ENCODE assay signal across 32 cellular contexts in genomic region chr1:191875994-191876393, GRCh38.
"Had no signal": no experiment of that assay in that cellular context is flagged by ENCODE, and none has a peak within 500 bp of the region (broad histone marks: within the 10 kb centered on the region; RNA-seq: fewer than 3 reads in every experiment).

No MANE protein-coding gene starts in this region.

- H3K27ac Mint-ChIP-seq: naive thymus-derived CD8-positive, alpha-beta T cell; natural killer cell treated with Interleukin-12 subunit alpha and Interleukin-12 subunit beta and Interleukin-15 and Interleukin-18, amount 100 ng/mL, for 72 hours; nephron progenitor cell; neural progenitor cell; progenitor cell of endocrine pancreas; stimulated activated memory B cell treated with anti-CD40 and anti-IgM and Interleukin-4, amounts not matched to agents 10 μg/mL and 1 μg/mL and 100 μg/mL, for 72 hours; stimulated activated naive CD8-positive, alpha-beta T cell treated with anti-CD3 and anti-CD28 coated beads, Interleukin-15, amount 100 ng/mL, for 72 hours; type B pancreatic cell had no signal

- H3K4me1 Mint-ChIP-seq: naive thymus-derived CD8-positive, alpha-beta T cell; neural progenitor cell; stimulated activated memory B cell treated with anti-CD40 and anti-IgM and Interleukin-4, amounts not matched to agents 10 μg/mL and 1 μg/mL and 100 μg/mL, for 72 hours; stimulated activated naive CD8-positive, alpha-beta T cell treated with anti-CD3 and anti-CD28 coated beads, Interleukin-15, amount 100 ng/mL, for 72 hours had no signal

- H3K9me3 Mint-ChIP-seq: natural killer cell treated with Interleukin-12 subunit alpha and Interleukin-12 subunit beta and Interleukin-15 and Interleukin-18, amount 100 ng/mL, for 72 hours; nephron progenitor cell; neural progenitor cell; stimulated activated naive CD8-positive, alpha-beta T cell treated with anti-CD3 and anti-CD28 coated beads, Interleukin-15, amount 100 ng/mL, for 72 hours; type B pancreatic cell had no signal

- H3K36me3 Mint-ChIP-seq: naive thymus-derived CD8-positive, alpha-beta T cell; natural killer cell treated with Interleukin-12 subunit alpha and Interleukin-12 subunit beta and Interleukin-15 and Interleukin-18, amount 100 ng/mL, for 72 hours; neural progenitor cell; stimulated activated memory B cell treated with anti-CD40 and anti-IgM and Interleukin-4, amounts not matched to agents 10 μg/mL and 1 μg/mL and 100 μg/mL, for 72 hours; type B pancreatic cell had no signal

- H3K4me1 ChIP-seq: neural progenitor cell, parathyroid adenoma, psoas muscle, right lobe of liver, sigmoid colon, spleen, suprapubic skin, testis, tibial artery, transverse colon, upper lobe of right lung, uterus had no signal

- H3K36me3 ChIP-seq: neural progenitor cell, ovary, right lobe of liver, sigmoid colon, spleen, suprapubic skin, tibial artery, transverse colon, upper lobe of right lung, uterus had no signal

- H3K4me3 Mint-ChIP-seq: naive thymus-derived CD8-positive, alpha-beta T cell; natural killer cell treated with Interleukin-12 subunit alpha and Interleukin-12 subunit beta and Interleukin-15 and Interleukin-18, amount 100 ng/mL, for 72 hours; nephron progenitor cell; neural progenitor cell; stimulated activated memory B cell treated with anti-CD40 and anti-IgM and Interleukin-4, amounts not matched to agents 10 μg/mL and 1 μg/mL and 100 μg/mL, for 72 hours; stimulated activated naive CD8-positive, alpha-beta T cell treated with anti-CD3 and anti-CD28 coated beads, Interleukin-15, amount 100 ng/mL, for 72 hours; type B pancreatic cell had no signal

- H3K27ac ChIP-seq: neural progenitor cell, ovary, parathyroid adenoma, psoas muscle, right lobe of liver, sigmoid colon, spleen, suprapubic skin, testis, tibial artery, transverse colon, upper lobe of right lung, uterus had no signal

- H3K27me3 Mint-ChIP-seq: naive thymus-derived CD8-positive, alpha-beta T cell; natural killer cell treated with Interleukin-12 subunit alpha and Interleukin-12 subunit beta and Interleukin-15 and Interleukin-18, amount 100 ng/mL, for 72 hours; progenitor cell of endocrine pancreas; stimulated activated memory B cell treated with anti-CD40 and anti-IgM and Interleukin-4, amounts not matched to agents 10 μg/mL and 1 μg/mL and 100 μg/mL, for 72 hours; stimulated activated naive CD8-positive, alpha-beta T cell treated with anti-CD3 and anti-CD28 coated beads, Interleukin-15, amount 100 ng/mL, for 72 hours; type B pancreatic cell had no signal

- H3K4me3 ChIP-seq: neural progenitor cell, ovary, psoas muscle, right lobe of liver, sigmoid colon, smooth muscle cell, spleen, suprapubic skin, testis, tibial artery, transverse colon, upper lobe of right lung, uterus had no signal

- H3K27me3 ChIP-seq: neural progenitor cell, ovary, right lobe of liver, sigmoid colon, spleen, suprapubic skin, testis, tibial artery, transverse colon, upper lobe of right lung, uterus had no signal

- DNase-seq: naive thymus-derived CD8-positive, alpha-beta T cell; nephron progenitor cell; occipital lobe; ovary; posterior cingulate gyrus; psoas muscle; right cardiac atrium; right lobe of liver; sigmoid colon; spleen; stimulated activated CD4-positive, alpha-beta T cell treated with anti-CD3 and anti-CD28 coated beads, Interleukin-12 subunit alpha, Interleukin-12 subunit beta, amount 100 ng/mL, for 4 hours; stimulated activated CD4-positive, alpha-beta T cell treated with anti-CD3 and anti-CD28 coated beads, Interleukin-1b, Interleukin-23, amount 100 ng/mL, for 48 hours; stimulated activated CD4-positive, alpha-beta T cell treated with anti-CD3 and anti-CD28 coated beads, Interleukin-4, amount 100 ng/mL, for 1 hour; stimulated activated CD4-positive, alpha-beta T cell treated with anti-CD3 and anti-CD28 coated beads, Interleukin-4, amount 100 ng/mL, for 4 hours; stimulated activated CD8-positive, alpha-beta memory T cell treated with anti-CD3 and anti-CD28 coated beads, Interleukin-4, amount 100 ng/mL, for 48 hours; stimulated activated naive CD4-positive, alpha-beta T cell; stimulated activated naive CD8-positive, alpha-beta T cell treated with anti-CD3 and anti-CD28 coated beads, Interleukin-15, amount 100 ng/mL, for 72 hours; stimulated activated naive CD8-positive, alpha-beta T cell treated with anti-CD3 and anti-CD28 coated beads, Interleukin-15, Interleukin-2, amounts not matched to agents 100 U/mL and 50 U/mL, for 24 hours; substantia nigra; testis; tibial artery; transverse colon; upper lobe of right lung; uterus had no signal

- H3K9ac ChIP-seq: neural progenitor cell, parathyroid adenoma had no signal

- ATAC-seq: naive thymus-derived CD8-positive, alpha-beta T cell; natural killer cell treated with Interleukin-12 subunit alpha and Interleukin-12 subunit beta and Interleukin-15 and Interleukin-18, amount 100 ng/mL, for 72 hours; psoas muscle; right cardiac atrium; right lobe of liver; stimulated activated memory B cell treated with anti-CD40 and anti-IgM and Interleukin-4, amounts not matched to agents 10 μg/mL and 1 μg/mL and 100 μg/mL, for 72 hours; stimulated activated naive CD8-positive, alpha-beta T cell treated with anti-CD3 and anti-CD28 coated beads, Interleukin-15, amount 100 ng/mL, for 72 hours; stimulated activated naive CD8-positive, alpha-beta T cell treated with anti-CD3 and anti-CD28 coated beads, Interleukin-15, Interleukin-2, amounts not matched to agents 100 U/mL and 50 U/mL, for 24 hours; upper lobe of right lung had no signal

- H3K9me3 ChIP-seq: ovary, psoas muscle, right lobe of liver, sigmoid colon, suprapubic skin, testis, tibial artery, transverse colon, upper lobe of right lung, uterus had no signal
